Comparison of ENCODE assay signal across 1 cellular context in the genomic region with DNA sequence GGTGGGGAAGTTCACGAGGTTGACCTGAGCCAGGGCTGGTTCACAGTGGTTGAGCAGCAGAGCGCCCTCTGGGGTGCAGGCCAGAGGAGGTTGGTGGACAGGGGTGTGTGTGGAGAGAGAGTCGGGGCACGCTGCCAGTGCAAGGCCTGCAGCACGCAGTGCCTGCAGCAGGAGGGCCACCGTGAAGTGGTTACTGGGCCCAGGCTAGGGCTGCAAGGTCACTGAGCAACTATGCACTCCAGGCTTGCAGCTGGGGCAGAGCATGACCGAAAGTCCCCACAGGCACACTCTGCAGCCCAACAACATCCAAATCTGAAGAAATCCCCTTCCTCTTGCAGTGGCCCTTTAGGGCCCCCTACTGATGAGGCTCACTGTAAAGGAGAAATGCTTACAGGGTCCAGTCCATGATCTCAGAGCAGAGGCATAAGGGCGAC.
A peak's percentile ranks its signal among the peaks of the same experiment; 100 is the strongest.
TF ChIP-seq lines count a peak whose summit lies in the region.

No MANE protein-coding gene starts in this region.

TF ChIP-seq in GM12878, 131 proteins besides CTCF, POLR2A, EP300 and RAD21 (continued from another document and continues in another):
- peak; percentile 77; the same call in 1 of the 2 replicates for TF ChIP-seq GATAD2B (conservative IDR thresholded peaks at IDR 0.05; ENCODE audit: low read depth)
- no peak for TF ChIP-seq CHD1 (IDR thresholded peaks at IDR 0.05; ENCODE audit: low read depth, low read length)
- TF ChIP-seq SP1 (IDR thresholded peaks at IDR 0.05; ENCODE audit: low read depth, low read length) = no peak
- TF ChIP-seq HCFC1 (IDR thresholded peaks at IDR 0.05; ENCODE audit: low read length) = no peak
- no peak for TF ChIP-seq GABPA (IDR thresholded peaks at IDR 0.05; ENCODE audit: low read depth)
- TF ChIP-seq, protein P1, sequence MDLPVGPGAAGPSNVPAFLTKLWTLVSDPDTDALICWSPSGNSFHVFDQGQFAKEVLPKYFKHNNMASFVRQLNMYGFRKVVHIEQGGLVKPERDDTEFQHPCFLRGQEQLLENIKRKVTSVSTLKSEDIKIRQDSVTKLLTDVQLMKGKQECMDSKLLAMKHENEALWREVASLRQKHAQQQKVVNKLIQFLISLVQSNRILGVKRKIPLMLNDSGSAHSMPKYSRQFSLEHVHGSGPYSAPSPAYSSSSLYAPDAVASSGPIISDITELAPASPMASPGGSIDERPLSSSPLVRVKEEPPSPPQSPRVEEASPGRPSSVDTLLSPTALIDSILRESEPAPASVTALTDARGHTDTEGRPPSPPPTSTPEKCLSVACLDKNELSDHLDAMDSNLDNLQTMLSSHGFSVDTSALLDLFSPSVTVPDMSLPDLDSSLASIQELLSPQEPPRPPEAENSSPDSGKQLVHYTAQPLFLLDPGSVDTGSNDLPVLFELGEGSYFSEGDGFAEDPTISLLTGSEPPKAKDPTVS (IDR thresholded peaks at IDR 0.05; ENCODE audit: low read depth, low read length) = no peak
- 0 out of 2 replicates have a peak, but pooled peaks have one; percentile 8 for TF ChIP-seq CREB1 (IDR thresholded peaks at IDR 0.05; ENCODE audit: low read depth)
- TF ChIP-seq EZH2 (IDR thresholded peaks at IDR 0.05; ENCODE audit: borderline replicate concordance, control insufficient read depth, low read depth, low read length) = no peak
- TF ChIP-seq, protein P2, sequence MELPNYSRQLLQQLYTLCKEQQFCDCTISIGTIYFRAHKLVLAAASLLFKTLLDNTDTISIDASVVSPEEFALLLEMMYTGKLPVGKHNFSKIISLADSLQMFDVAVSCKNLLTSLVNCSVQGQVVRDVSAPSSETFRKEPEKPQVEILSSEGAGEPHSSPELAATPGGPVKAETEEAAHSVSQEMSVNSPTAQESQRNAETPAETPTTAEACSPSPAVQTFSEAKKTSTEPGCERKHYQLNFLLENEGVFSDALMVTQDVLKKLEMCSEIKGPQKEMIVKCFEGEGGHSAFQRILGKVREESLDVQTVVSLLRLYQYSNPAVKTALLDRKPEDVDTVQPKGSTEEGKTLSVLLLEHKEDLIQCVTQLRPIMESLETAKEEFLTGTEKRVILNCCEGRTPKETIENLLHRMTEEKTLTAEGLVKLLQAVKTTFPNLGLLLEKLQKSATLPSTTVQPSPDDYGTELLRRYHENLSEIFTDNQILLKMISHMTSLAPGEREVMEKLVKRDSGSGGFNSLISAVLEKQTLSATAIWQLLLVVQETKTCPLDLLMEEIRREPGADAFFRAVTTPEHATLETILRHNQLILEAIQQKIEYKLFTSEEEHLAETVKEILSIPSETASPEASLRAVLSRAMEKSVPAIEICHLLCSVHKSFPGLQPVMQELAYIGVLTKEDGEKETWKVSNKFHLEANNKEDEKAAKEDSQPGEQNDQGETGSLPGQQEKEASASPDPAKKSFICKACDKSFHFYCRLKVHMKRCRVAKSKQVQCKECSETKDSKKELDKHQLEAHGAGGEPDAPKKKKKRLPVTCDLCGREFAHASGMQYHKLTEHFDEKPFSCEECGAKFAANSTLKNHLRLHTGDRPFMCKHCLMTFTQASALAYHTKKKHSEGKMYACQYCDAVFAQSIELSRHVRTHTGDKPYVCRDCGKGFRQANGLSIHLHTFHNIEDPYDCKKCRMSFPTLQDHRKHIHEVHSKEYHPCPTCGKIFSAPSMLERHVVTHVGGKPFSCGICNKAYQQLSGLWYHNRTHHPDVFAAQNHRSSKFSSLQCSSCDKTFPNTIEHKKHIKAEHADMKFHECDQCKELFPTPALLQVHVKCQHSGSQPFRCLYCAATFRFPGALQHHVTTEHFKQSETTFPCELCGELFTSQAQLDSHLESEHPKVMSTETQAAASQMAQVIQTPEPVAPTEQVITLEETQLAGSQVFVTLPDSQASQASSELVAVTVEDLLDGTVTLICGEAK (IDR thresholded peaks at IDR 0.05; ENCODE audit: borderline replicate concordance) = no peak
- TF ChIP-seq, protein P3, sequence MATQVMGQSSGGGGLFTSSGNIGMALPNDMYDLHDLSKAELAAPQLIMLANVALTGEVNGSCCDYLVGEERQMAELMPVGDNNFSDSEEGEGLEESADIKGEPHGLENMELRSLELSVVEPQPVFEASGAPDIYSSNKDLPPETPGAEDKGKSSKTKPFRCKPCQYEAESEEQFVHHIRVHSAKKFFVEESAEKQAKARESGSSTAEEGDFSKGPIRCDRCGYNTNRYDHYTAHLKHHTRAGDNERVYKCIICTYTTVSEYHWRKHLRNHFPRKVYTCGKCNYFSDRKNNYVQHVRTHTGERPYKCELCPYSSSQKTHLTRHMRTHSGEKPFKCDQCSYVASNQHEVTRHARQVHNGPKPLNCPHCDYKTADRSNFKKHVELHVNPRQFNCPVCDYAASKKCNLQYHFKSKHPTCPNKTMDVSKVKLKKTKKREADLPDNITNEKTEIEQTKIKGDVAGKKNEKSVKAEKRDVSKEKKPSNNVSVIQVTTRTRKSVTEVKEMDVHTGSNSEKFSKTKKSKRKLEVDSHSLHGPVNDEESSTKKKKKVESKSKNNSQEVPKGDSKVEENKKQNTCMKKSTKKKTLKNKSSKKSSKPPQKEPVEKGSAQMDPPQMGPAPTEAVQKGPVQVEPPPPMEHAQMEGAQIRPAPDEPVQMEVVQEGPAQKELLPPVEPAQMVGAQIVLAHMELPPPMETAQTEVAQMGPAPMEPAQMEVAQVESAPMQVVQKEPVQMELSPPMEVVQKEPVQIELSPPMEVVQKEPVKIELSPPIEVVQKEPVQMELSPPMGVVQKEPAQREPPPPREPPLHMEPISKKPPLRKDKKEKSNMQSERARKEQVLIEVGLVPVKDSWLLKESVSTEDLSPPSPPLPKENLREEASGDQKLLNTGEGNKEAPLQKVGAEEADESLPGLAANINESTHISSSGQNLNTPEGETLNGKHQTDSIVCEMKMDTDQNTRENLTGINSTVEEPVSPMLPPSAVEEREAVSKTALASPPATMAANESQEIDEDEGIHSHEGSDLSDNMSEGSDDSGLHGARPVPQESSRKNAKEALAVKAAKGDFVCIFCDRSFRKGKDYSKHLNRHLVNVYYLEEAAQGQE (IDR thresholded peaks at IDR 0.05; ENCODE audit: low read depth, low read length) = no peak
- TF ChIP-seq, protein P4, sequence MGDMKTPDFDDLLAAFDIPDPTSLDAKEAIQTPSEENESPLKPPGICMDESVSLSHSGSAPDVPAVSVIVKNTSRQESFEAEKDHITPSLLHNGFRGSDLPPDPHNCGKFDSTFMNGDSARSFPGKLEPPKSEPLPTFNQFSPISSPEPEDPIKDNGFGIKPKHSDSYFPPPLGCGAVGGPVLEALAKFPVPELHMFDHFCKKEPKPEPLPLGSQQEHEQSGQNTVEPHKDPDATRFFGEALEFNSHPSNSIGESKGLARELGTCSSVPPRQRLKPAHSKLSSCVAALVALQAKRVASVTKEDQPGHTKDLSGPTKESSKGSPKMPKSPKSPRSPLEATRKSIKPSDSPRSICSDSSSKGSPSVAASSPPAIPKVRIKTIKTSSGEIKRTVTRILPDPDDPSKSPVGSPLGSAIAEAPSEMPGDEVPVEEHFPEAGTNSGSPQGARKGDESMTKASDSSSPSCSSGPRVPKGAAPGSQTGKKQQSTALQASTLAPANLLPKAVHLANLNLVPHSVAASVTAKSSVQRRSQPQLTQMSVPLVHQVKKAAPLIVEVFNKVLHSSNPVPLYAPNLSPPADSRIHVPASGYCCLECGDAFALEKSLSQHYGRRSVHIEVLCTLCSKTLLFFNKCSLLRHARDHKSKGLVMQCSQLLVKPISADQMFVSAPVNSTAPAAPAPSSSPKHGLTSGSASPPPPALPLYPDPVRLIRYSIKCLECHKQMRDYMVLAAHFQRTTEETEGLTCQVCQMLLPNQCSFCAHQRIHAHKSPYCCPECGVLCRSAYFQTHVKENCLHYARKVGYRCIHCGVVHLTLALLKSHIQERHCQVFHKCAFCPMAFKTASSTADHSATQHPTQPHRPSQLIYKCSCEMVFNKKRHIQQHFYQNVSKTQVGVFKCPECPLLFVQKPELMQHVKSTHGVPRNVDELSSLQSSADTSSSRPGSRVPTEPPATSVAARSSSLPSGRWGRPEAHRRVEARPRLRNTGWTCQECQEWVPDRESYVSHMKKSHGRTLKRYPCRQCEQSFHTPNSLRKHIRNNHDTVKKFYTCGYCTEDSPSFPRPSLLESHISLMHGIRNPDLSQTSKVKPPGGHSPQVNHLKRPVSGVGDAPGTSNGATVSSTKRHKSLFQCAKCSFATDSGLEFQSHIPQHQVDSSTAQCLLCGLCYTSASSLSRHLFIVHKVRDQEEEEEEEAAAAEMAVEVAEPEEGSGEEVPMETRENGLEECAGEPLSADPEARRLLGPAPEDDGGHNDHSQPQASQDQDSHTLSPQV (IDR thresholded peaks at IDR 0.05) = no peak
- TF ChIP-seq, protein P5, sequence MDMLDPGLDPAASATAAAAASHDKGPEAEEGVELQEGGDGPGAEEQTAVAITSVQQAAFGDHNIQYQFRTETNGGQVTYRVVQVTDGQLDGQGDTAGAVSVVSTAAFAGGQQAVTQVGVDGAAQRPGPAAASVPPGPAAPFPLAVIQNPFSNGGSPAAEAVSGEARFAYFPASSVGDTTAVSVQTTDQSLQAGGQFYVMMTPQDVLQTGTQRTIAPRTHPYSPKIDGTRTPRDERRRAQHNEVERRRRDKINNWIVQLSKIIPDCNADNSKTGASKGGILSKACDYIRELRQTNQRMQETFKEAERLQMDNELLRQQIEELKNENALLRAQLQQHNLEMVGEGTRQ (IDR thresholded peaks at IDR 0.05; ENCODE audit: borderline replicate concordance, low read depth, low read length) = no peak
- TF ChIP-seq CBX5 (IDR thresholded peaks at IDR 0.05; ENCODE audit: low read depth) = no peak
- TF ChIP-seq MEF2A (IDR thresholded peaks at IDR 0.05; ENCODE audit: insufficient read depth, low read depth, low read length) = no peak; the same call in 1 of the 2 replicates
- TF ChIP-seq TCF12 (IDR thresholded peaks at IDR 0.05; ENCODE audit: low read depth, low read length) = 0 out of 2 replicates have a peak, but pooled peaks have one; percentile 31
- TF ChIP-seq, protein P6, sequence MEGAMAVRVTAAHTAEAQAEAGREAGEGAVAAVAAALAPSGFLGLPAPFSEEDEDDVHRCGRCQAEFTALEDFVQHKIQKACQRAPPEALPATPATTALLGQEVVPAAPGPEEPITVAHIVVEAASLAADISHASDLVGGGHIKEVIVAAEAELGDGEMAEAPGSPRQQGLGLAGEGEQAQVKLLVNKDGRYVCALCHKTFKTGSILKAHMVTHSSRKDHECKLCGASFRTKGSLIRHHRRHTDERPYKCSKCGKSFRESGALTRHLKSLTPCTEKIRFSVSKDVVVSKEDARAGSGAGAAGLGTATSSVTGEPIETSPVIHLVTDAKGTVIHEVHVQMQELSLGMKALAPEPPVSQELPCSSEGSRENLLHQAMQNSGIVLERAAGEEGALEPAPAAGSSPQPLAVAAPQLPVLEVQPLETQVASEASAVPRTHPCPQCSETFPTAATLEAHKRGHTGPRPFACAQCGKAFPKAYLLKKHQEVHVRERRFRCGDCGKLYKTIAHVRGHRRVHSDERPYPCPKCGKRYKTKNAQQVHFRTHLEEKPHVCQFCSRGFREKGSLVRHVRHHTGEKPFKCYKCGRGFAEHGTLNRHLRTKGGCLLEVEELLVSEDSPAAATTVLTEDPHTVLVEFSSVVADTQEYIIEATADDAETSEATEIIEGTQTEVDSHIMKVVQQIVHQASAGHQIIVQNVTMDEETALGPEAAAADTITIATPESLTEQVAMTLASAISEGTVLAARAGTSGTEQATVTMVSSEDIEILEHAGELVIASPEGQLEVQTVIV (IDR thresholded peaks at IDR 0.05; ENCODE audit: borderline replicate concordance, partially characterized antibody) = no peak
- TF ChIP-seq ZBED1 (IDR thresholded peaks at IDR 0.05; ENCODE audit: borderline replicate concordance) = no peak
- peak; percentile 19; the same call in 1 of the 2 replicates for TF ChIP-seq LARP7 (IDR thresholded peaks at IDR 0.05)
- TF ChIP-seq RBBP5 (conservative IDR thresholded peaks at IDR 0.05) = no peak
- TF ChIP-seq RELA (IDR thresholded peaks at IDR 0.05; ENCODE audit: borderline replicate concordance, partially characterized antibody) = peak; percentile 90
- no peak for TF ChIP-seq MTA3 (IDR thresholded peaks at IDR 0.05; ENCODE audit: borderline replicate concordance, low read length)
- no peak for TF ChIP-seq ZNF24 (IDR thresholded peaks at IDR 0.05)
- TF ChIP-seq SPI1 (IDR thresholded peaks at IDR 0.05; ENCODE audit: borderline replicate concordance, insufficient read depth, low read depth, low read length) = no peak
- no peak for TF ChIP-seq YBX1 (IDR thresholded peaks at IDR 0.05)
- TF ChIP-seq WRNIP1 (IDR thresholded peaks at IDR 0.05; ENCODE audit: borderline replicate concordance, low read depth, low read length) = 0 out of 2 replicates have a peak, but pooled peaks have one; percentile 30
- TF ChIP-seq, protein P7, sequence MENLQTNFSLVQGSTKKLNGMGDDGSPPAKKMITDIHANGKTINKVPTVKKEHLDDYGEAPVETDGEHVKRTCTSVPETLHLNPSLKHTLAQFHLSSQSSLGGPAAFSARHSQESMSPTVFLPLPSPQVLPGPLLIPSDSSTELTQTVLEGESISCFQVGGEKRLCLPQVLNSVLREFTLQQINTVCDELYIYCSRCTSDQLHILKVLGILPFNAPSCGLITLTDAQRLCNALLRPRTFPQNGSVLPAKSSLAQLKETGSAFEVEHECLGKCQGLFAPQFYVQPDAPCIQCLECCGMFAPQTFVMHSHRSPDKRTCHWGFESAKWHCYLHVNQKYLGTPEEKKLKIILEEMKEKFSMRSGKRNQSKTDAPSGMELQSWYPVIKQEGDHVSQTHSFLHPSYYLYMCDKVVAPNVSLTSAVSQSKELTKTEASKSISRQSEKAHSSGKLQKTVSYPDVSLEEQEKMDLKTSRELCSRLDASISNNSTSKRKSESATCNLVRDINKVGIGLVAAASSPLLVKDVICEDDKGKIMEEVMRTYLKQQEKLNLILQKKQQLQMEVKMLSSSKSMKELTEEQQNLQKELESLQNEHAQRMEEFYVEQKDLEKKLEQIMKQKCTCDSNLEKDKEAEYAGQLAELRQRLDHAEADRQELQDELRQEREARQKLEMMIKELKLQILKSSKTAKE (IDR thresholded peaks at IDR 0.05; ENCODE audit: low read depth, poor library complexity, severe bottlenecking) = no peak
- TF ChIP-seq JUND (IDR thresholded peaks at IDR 0.05; ENCODE audit: low read depth, low read length) = no peak
- TF ChIP-seq, protein P8, sequence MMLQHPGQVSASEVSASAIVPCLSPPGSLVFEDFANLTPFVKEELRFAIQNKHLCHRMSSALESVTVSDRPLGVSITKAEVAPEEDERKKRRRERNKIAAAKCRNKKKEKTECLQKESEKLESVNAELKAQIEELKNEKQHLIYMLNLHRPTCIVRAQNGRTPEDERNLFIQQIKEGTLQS (IDR thresholded peaks at IDR 0.05; ENCODE audit: borderline replicate concordance, extremely low read depth, low read depth, low read length) = no peak
- no peak for TF ChIP-seq SMAD1 (IDR thresholded peaks at IDR 0.05; ENCODE audit: low read depth, partially characterized antibody)
- TF ChIP-seq PAX5 (IDR thresholded peaks at IDR 0.05; ENCODE audit: borderline replicate concordance, low read depth, low read length) = peak; percentile 71; the same call in 1 of the 2 replicates
- TF ChIP-seq SUZ12 (IDR thresholded peaks at IDR 0.05; ENCODE audit: unreplicated experiment) = no peak
- no peak for TF ChIP-seq SIX5 (IDR thresholded peaks at IDR 0.05; ENCODE audit: low read depth, low read length, severe bottlenecking)
- TF ChIP-seq, protein P9, sequence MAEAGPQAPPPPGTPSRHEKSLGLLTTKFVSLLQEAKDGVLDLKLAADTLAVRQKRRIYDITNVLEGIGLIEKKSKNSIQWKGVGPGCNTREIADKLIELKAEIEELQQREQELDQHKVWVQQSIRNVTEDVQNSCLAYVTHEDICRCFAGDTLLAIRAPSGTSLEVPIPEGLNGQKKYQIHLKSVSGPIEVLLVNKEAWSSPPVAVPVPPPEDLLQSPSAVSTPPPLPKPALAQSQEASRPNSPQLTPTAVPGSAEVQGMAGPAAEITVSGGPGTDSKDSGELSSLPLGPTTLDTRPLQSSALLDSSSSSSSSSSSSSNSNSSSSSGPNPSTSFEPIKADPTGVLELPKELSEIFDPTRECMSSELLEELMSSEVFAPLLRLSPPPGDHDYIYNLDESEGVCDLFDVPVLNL (IDR thresholded peaks at IDR 0.05; ENCODE audit: low read depth, low read length) = no peak
- TF ChIP-seq RFX5 (IDR thresholded peaks at IDR 0.05; ENCODE audit: low read depth, low read length) = no peak
- 0 out of 2 replicates have a peak, but pooled peaks have one; percentile 50 for TF ChIP-seq SMARCA5 (IDR thresholded peaks at IDR 0.05)
- TF ChIP-seq CHD2 (IDR thresholded peaks at IDR 0.05; ENCODE audit: borderline replicate concordance, low read depth, low read length) = no peak
